ENCODE assay signal across 15 cellular contexts in genomic region chr16:57127037-57127763, GRCh38. TPM values are rescaled to one million over a fixed set of nuclear protein-coding genes. Genes with fewer than 3 reads are reported as not detected.
DNase-seq lines count a peak whose midpoint lies in the region; ATAC-seq and TF ChIP-seq lines count a peak whose summit lies in the region.
"Had no signal": no experiment of that assay in that cellular context is flagged by ENCODE, and none has a peak within 500 bp of the region (broad histone marks: within the 10 kb centered on the region; RNA-seq: fewer than 3 reads in every experiment).

No MANE protein-coding gene starts in this region.

- H3K36me3 Mint-ChIP-seq in natural killer cell treated with Interleukin-12 subunit alpha and Interleukin-12 subunit beta and Interleukin-15 and Interleukin-18, amount 100 ng/mL, for 72 hours, result no peaks in the 10 kb centered on the region
- H3K36me3 Mint-ChIP-seq in natural killer cell, result no peaks in the 10 kb centered on the region
- H3K36me3 Mint-ChIP-seq in activated naive CD8-positive, alpha-beta T cell treated with anti-CD3 and anti-CD28 coated beads, Interleukin-2, amount 50 U/mL, for 24 hours (ENCODE audit: low read depth), result no peaks in the 10 kb centered on the region

- peak overlapping the region; percentile 43 to 53 for H3K27ac Mint-ChIP-seq in natural killer cell treated with Interleukin-12 subunit alpha and Interleukin-12 subunit beta and Interleukin-15 and Interleukin-18, amount 100 ng/mL, for 72 hours
- peak overlapping the region in 1 of 2 donors; percentile 7 for H3K27ac Mint-ChIP-seq in natural killer cell
- peak overlapping the region; percentile 61 for H3K27ac Mint-ChIP-seq in activated naive CD8-positive, alpha-beta T cell treated with anti-CD3 and anti-CD28 coated beads, Interleukin-2, amount 50 U/mL, for 24 hours
- H3K27ac Mint-ChIP-seq: stimulated activated naive B cell treated with anti-CD40 and anti-IgM and Interleukin-4, amounts not matched to agents 10 μg/mL and 1 μg/mL and 100 μg/mL, for 72 hours had no signal

- TF ChIP-seq CTCF in natural killer cell (IDR thresholded peaks at IDR 0.05), result no peak

- ATAC-seq in natural killer cell treated with Interleukin-12 subunit alpha and Interleukin-12 subunit beta and Interleukin-15 and Interleukin-18, amount 100 ng/mL, for 72 hours, result no peak
- ATAC-seq in natural killer cell, result no peak
- peak; percentile 56 for ATAC-seq in HG02870 (IDR thresholded peaks at IDR 0.05; ENCODE audit: unreplicated experiment)
- ATAC-seq in activated naive CD8-positive, alpha-beta T cell treated with anti-CD3 and anti-CD28 coated beads, Interleukin-2, amount 50 U/mL, for 24 hours, result peak; percentile 16
- no peak for ATAC-seq in GM21423 (IDR thresholded peaks at IDR 0.05; ENCODE audit: unreplicated experiment)
- ATAC-seq in HG03135 (IDR thresholded peaks at IDR 0.05; ENCODE audit: unreplicated experiment), result no peak

- H3K27ac ChIP-seq in temporal lobe (ENCODE audit: low read depth, low read length), result peak overlapping the region; percentile 63
- H3K27ac ChIP-seq: epithelial cell of prostate, HL-60 had no signal

- H3K4me3 Mint-ChIP-seq in natural killer cell treated with Interleukin-12 subunit alpha and Interleukin-12 subunit beta and Interleukin-15 and Interleukin-18, amount 100 ng/mL, for 72 hours, result no peak overlapping the region
- no peak overlapping the region for H3K4me3 Mint-ChIP-seq in natural killer cell
- peak overlapping the region; percentile 2 for H3K4me3 Mint-ChIP-seq in activated naive CD8-positive, alpha-beta T cell treated with anti-CD3 and anti-CD28 coated beads, Interleukin-2, amount 50 U/mL, for 24 hours
- H3K4me3 Mint-ChIP-seq: stimulated activated naive B cell treated with anti-CD40 and anti-IgM and Interleukin-4, amounts not matched to agents 10 μg/mL and 1 μg/mL and 100 μg/mL, for 72 hours had no signal

- H3K4me1 Mint-ChIP-seq in natural killer cell treated with Interleukin-12 subunit alpha and Interleukin-12 subunit beta and Interleukin-15 and Interleukin-18, amount 100 ng/mL, for 72 hours (ENCODE audit: low read depth in 2 of 2), result peaks cover 19 to 38% of the 10 kb centered on the region in 2 donors
- H3K4me1 Mint-ChIP-seq in natural killer cell, result peaks cover 27 to 42% of the 10 kb centered on the region in 2 donors
- peaks cover 86% of the 10 kb centered on the region for H3K4me1 Mint-ChIP-seq in activated naive CD8-positive, alpha-beta T cell treated with anti-CD3 and anti-CD28 coated beads, Interleukin-2, amount 50 U/mL, for 24 hours

- no peaks in the 10 kb centered on the region for H3K27me3 Mint-ChIP-seq in natural killer cell treated with Interleukin-12 subunit alpha and Interleukin-12 subunit beta and Interleukin-15 and Interleukin-18, amount 100 ng/mL, for 72 hours
- no peaks in the 10 kb centered on the region for H3K27me3 Mint-ChIP-seq in natural killer cell (ENCODE audit: low read depth in 2 of 2)
- H3K27me3 Mint-ChIP-seq in activated naive CD8-positive, alpha-beta T cell treated with anti-CD3 and anti-CD28 coated beads, Interleukin-2, amount 50 U/mL, for 24 hours, result no peaks in the 10 kb centered on the region
- H3K27me3 Mint-ChIP-seq: stimulated activated naive B cell treated with anti-CD40 and anti-IgM and Interleukin-4, amounts not matched to agents 10 μg/mL and 1 μg/mL and 100 μg/mL, for 72 hours had no signal

- H3K9me3 Mint-ChIP-seq in natural killer cell treated with Interleukin-12 subunit alpha and Interleukin-12 subunit beta and Interleukin-15 and Interleukin-18, amount 100 ng/mL, for 72 hours, result no peaks in the 10 kb centered on the region
- no peaks in the 10 kb centered on the region for H3K9me3 Mint-ChIP-seq in natural killer cell
- no peaks in the 10 kb centered on the region for H3K9me3 Mint-ChIP-seq in activated naive CD8-positive, alpha-beta T cell treated with anti-CD3 and anti-CD28 coated beads, Interleukin-2, amount 50 U/mL, for 24 hours

- DNase-seq in natural killer cell treated with Interleukin-12 subunit alpha and Interleukin-12 subunit beta and Interleukin-15 and Interleukin-18, amount 100 ng/mL, for 72 hours (ENCODE audit: low spot score), result no peak
- DNase-seq in natural killer cell (no peak), NCI-H748 treated with DMSO at 0.1 percent for 48 hours (lab: John Stamatoyannopoulos, UW) (no peak)
- peak; percentile 17 for DNase-seq in activated naive CD8-positive, alpha-beta T cell treated with anti-CD3 and anti-CD28 coated beads, Interleukin-2, amount 50 U/mL, for 24 hours
- DNase-seq: central memory CD4-positive, alpha-beta T cell; glutamatergic neuron; NCI-H1930; retina; stimulated activated naive B cell treated with anti-CD40 and anti-IgM and Interleukin-4, amounts not matched to agents 10 μg/mL and 1 μg/mL and 100 μg/mL, for 72 hours had no signal

- intact Hi-C loops in natural killer cell (cut with micrococcal nuclease), result no loop called here

RNA-seq across cellular contexts. Expression of gene CPNE2, which starts 34.8 kb away (rescaled TPM):
- total RNA-seq in natural killer cell treated with Interleukin-12 subunit alpha and Interleukin-12 subunit beta and Interleukin-15 and Interleukin-18, amount 100 ng/mL, for 72 hours, result under 1 TPM; 0.50 to 0.95 TPM
- total RNA-seq in natural killer cell, result 1 to 10 TPM; 2.0 to 2.6 (median 2.4) TPM
- total RNA-seq in temporal lobe, result 42.5 TPM

RNA-seq across cellular contexts. Expression of gene PSME3IP1, which starts 58.6 kb away (rescaled TPM):
- 100 to 1,000 TPM; 117 to 121 TPM for total RNA-seq in natural killer cell treated with Interleukin-12 subunit alpha and Interleukin-12 subunit beta and Interleukin-15 and Interleukin-18, amount 100 ng/mL, for 72 hours
- 100 to 1,000 TPM; 129 to 148 (median 133) TPM for total RNA-seq in natural killer cell
- 96.9 TPM for total RNA-seq in temporal lobe

RNA-seq across cellular contexts. Expression of gene RSPRY1, which starts 58.9 kb away (rescaled TPM):
- 10 to 100 TPM; 36.4 to 43.6 TPM for total RNA-seq in natural killer cell treated with Interleukin-12 subunit alpha and Interleukin-12 subunit beta and Interleukin-15 and Interleukin-18, amount 100 ng/mL, for 72 hours
- total RNA-seq in natural killer cell, result 10 to 100 TPM; 22.6 to 26.6 (median 23.4) TPM
- total RNA-seq in temporal lobe, result 61.7 TPM

Comparison
In these comparisons a context has a peak if more than half of its experiments do, and no peak if none do; other contexts are left out.
1. ATAC-seq: peak in HG02870 (single experiment) and activated naive CD8-positive, alpha-beta T cell treated with anti-CD3 and anti-CD28 coated beads, Interleukin-2, amount 50 U/mL, for 24 hours (single experiment); none in natural killer cell treated with Interleukin-12 subunit alpha and Interleukin-12 subunit beta and Interleukin-15 and Interleukin-18, amount 100 ng/mL, for 72 hours (0 of 2), natural killer cell (0 of 3), GM21423 (single experiment) and HG03135 (single experiment).
2. RNA of gene CPNE2, which starts 34.8 kb away (total RNA-seq): 42.5 TPM in temporal lobe (single experiment); 2.0 to 2.6 TPM in natural killer cell and 0.50 to 0.95 TPM in natural killer cell treated with Interleukin-12 subunit alpha and Interleukin-12 subunit beta and Interleukin-15 and Interleukin-18, amount 100 ng/mL, for 72 hours; every median in the first group is over 10 times any median in the second.